29 cellular contexts compared by ENCODE assay signal in the genomic region with DNA sequence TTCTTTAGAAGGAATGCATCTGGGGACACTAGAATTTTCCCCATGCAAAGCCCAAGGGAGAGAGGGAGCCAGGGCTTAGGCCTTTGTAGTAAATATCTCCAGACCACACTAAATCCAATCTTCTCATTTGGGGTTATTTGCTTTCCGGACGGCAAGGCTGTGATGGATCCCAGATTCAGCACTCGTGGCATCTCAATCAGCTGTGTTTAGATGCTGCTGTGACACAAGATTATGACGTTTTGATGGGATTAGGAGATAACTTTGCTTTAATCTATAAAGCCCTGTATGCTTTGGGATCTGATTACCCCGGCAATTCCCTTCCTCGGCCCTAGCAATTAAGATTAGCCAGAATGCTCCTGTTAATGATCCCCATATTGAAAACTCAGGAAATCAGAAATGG.
"Had no signal": no experiment of that assay in that cellular context is flagged by ENCODE, and none has a peak within 500 bp of the region (broad histone marks: within the 10 kb centered on the region; RNA-seq: fewer than 3 reads in every experiment).

No MANE protein-coding gene starts in this region.

- DNase-seq: activated CD4-positive, alpha-beta memory T cell treated with anti-CD3 and anti-CD28 coated beads for 36 hours; activated CD4-positive, alpha-beta T cell treated with anti-CD3 and anti-CD28 coated beads, Interleukin-2, amount 10 ng/mL, durations not matched to agents 7 days and 5 days; activated CD4-positive, CD25-positive, alpha-beta regulatory T cell; activated gamma-delta T cell; activated naive CD4-positive, alpha-beta T cell treated with anti-CD3 and anti-CD28 coated beads for 36 hours; activated T-cell treated with anti-CD3 and anti-CD28 coated beads for 4 hours; activated T-cell treated with anti-CD3 and anti-CD28 coated beads, Interleukin-2, amount 50 U/mL, for 48 hours; amygdala; Kasumi-1; NCI-H1105 treated with DMSO at 0.1 percent for 48 hours; NCI-H1436 treated with DMSO at 0.1 percent for 48 hours; NCI-H187; NCI-H2081; NCI-H446; NCI-H524 treated with DMSO at 0.1 percent for 48 hours; NCI-H774; NK-92 treated with Interleukin-12 subunit alpha and Interleukin-12 subunit beta, amount 100 ng/mL, for 24 hours; Peyer's patch; SHP77; T-cell; T-helper 2 cell; T1000 had no signal

- H3K27ac ChIP-seq: Peyer's patch, RWPE1, SJSA1 had no signal

- H3K27me3 Mint-ChIP-seq: activated CD4-positive, alpha-beta memory T cell treated with anti-CD3 and anti-CD28 coated beads for 36 hours; activated CD4-positive, alpha-beta T cell treated with anti-CD3 and anti-CD28 coated beads, Interleukin-2, amount 10 ng/mL, durations not matched to agents 7 days and 5 days; activated T-helper 17 cell treated with anti-CD3 and anti-CD28 coated beads, Interleukin-2, amount 50 U/mL, for 72 hours; central memory CD8-positive, alpha-beta T cell had no signal

- H3K27ac Mint-ChIP-seq: activated CD4-positive, alpha-beta memory T cell treated with anti-CD3 and anti-CD28 coated beads for 36 hours; activated CD4-positive, alpha-beta T cell treated with anti-CD3 and anti-CD28 coated beads, Interleukin-2, amount 10 ng/mL, durations not matched to agents 7 days and 5 days; activated naive CD4-positive, alpha-beta T cell treated with anti-CD3 and anti-CD28 coated beads for 36 hours; activated naive CD8-positive, alpha-beta T cell; activated T-helper 17 cell treated with anti-CD3 and anti-CD28 coated beads, Interleukin-2, amount 50 U/mL, for 72 hours; T-cell had no signal

- H3K4me3 ChIP-seq: K562, Peyer's patch, SJSA1 had no signal

- ATAC-seq: activated T-helper 17 cell treated with anti-CD3 and anti-CD28 coated beads, Interleukin-2, amount 50 U/mL, for 72 hours; K562; T-cell had no signal

- H3K27me3 ChIP-seq: Peyer's patch, SJSA1 had no signal

- H3K36me3 Mint-ChIP-seq: activated CD4-positive, alpha-beta memory T cell treated with anti-CD3 and anti-CD28 coated beads for 36 hours; activated naive CD8-positive, alpha-beta T cell; brain; T-cell had no signal

- H3K9me3 ChIP-seq: Peyer's patch, SJSA1 had no signal

- H3K4me1 ChIP-seq: Peyer's patch had no signal

- H3K36me3 ChIP-seq: Peyer's patch, SJSA1 had no signal

- H3K4me1 Mint-ChIP-seq: activated T-helper 17 cell treated with anti-CD3 and anti-CD28 coated beads, Interleukin-2, amount 50 U/mL, for 72 hours; central memory CD8-positive, alpha-beta T cell; T-cell had no signal

- H3K4me3 Mint-ChIP-seq: activated CD4-positive, alpha-beta memory T cell treated with anti-CD3 and anti-CD28 coated beads for 36 hours; activated CD4-positive, alpha-beta T cell treated with anti-CD3 and anti-CD28 coated beads, Interleukin-2, amount 10 ng/mL, durations not matched to agents 7 days and 5 days; activated naive CD4-positive, alpha-beta T cell treated with anti-CD3 and anti-CD28 coated beads for 36 hours; activated naive CD8-positive, alpha-beta T cell; activated T-helper 17 cell treated with anti-CD3 and anti-CD28 coated beads, Interleukin-2, amount 50 U/mL, for 72 hours; brain; central memory CD8-positive, alpha-beta T cell; T-cell had no signal
